In genomic region chr2:43879261-43879660, GRCh38 we compare ENCODE assay signal across 33 cellular contexts. TPM values are rescaled to one million over a fixed set of nuclear protein-coding genes. Genes with fewer than 3 reads are reported as not detected.
A peak's percentile ranks its signal among the peaks of the same experiment; 100 is the strongest.
DNase-seq lines count a peak whose midpoint lies in the region; ATAC-seq lines count a peak whose summit lies in the region.
"Had no signal": no experiment of that assay in that cellular context is flagged by ENCODE, and none has a peak within 500 bp of the region (broad histone marks: within the 10 kb centered on the region; RNA-seq: fewer than 3 reads in every experiment).

No MANE protein-coding gene starts in this region.

- H3K36me3 Mint-ChIP-seq in activated naive CD4-positive, alpha-beta T cell treated with anti-CD3 and anti-CD28 coated beads, Interleukin-2, amount 50 U/mL, for 72 hours: no peaks in the 10 kb centered on the region
- H3K36me3 Mint-ChIP-seq: activated CD4-positive, alpha-beta memory T cell treated with anti-CD3 and anti-CD28 coated beads for 36 hours had no signal

- H3K79me2 ChIP-seq in Karpas-422 (ENCODE audit: low read length): no peaks in the 10 kb centered on the region
- H3K79me2 ChIP-seq: parathyroid adenoma had no signal

- H3K27me3 ChIP-seq in Karpas-422 (ENCODE audit: low read length): no peaks in the 10 kb centered on the region
- H3K27me3 ChIP-seq: upper lobe of left lung had no signal

- ATAC-seq in activated naive CD4-positive, alpha-beta T cell treated with anti-CD3 and anti-CD28 coated beads, Interleukin-2, amount 50 U/mL, for 72 hours: no peak
- ATAC-seq in GM21528 (IDR thresholded peaks at IDR 0.05; ENCODE audit: low FRiP score, unreplicated experiment): no peak
- ATAC-seq: activated CD4-positive, CD25-positive, alpha-beta regulatory T cell treated with anti-CD3 and anti-CD28 coated beads, Interleukin-2, amount 50 U/mL, for 24 hours; body of pancreas; GM12878 had no signal

- no peak overlapping the region for H3K4me2 ChIP-seq in Karpas-422 (ENCODE audit: low read depth, low read length, poor library complexity, severe bottlenecking)

- H3K9me2 ChIP-seq in Karpas-422 (replicated peaks; ENCODE audit: insufficient read depth, low read length): no peaks in the 10 kb centered on the region

- no peaks in the 10 kb centered on the region for H3K9me3 Mint-ChIP-seq in activated naive CD4-positive, alpha-beta T cell treated with anti-CD3 and anti-CD28 coated beads, Interleukin-2, amount 50 U/mL, for 72 hours
- H3K9me3 Mint-ChIP-seq: activated CD4-positive, alpha-beta memory T cell treated with anti-CD3 and anti-CD28 coated beads for 36 hours had no signal

- no peaks in the 10 kb centered on the region for H3K36me3 ChIP-seq in Karpas-422 (ENCODE audit: insufficient read depth, low read length)
- H3K36me3 ChIP-seq: esophagus squamous epithelium, HAP-1, left ventricle myocardium inferior, upper lobe of left lung had no signal

- no peak overlapping the region for H3K9ac ChIP-seq in Karpas-422 (ENCODE audit: low read length)
- H3K9ac ChIP-seq: parathyroid adenoma had no signal

- no peaks in the 10 kb centered on the region for H3K4me1 ChIP-seq in Karpas-422 (ENCODE audit: low read length)

- no peak overlapping the region for H3K27ac ChIP-seq in Karpas-422 (ENCODE audit: low read length)
- H3K27ac ChIP-seq: 22Rv1, body of pancreas, dorsolateral prefrontal cortex, esophagus squamous epithelium, left ventricle myocardium inferior, parathyroid adenoma, upper lobe of left lung had no signal

- no peak overlapping the region for H3K4me3 ChIP-seq in Karpas-422 (ENCODE audit: low read length)
- H3K4me3 ChIP-seq: body of pancreas, dorsolateral prefrontal cortex, esophagus squamous epithelium, GM12878, HAP-1, left ventricle myocardium inferior, upper lobe of left lung had no signal

- H3K27ac Mint-ChIP-seq in activated naive CD4-positive, alpha-beta T cell treated with anti-CD3 and anti-CD28 coated beads, Interleukin-2, amount 50 U/mL, for 72 hours: no peak overlapping the region
- H3K27ac Mint-ChIP-seq: activated CD4-positive, alpha-beta memory T cell treated with anti-CD3 and anti-CD28 coated beads for 36 hours had no signal

- no peak overlapping the region for H2AFZ ChIP-seq in Karpas-422 (ENCODE audit: low read length)
- H2AFZ ChIP-seq: parathyroid adenoma had no signal

- H3K9me3 ChIP-seq in Karpas-422 (ENCODE audit: low read length): no peaks in the 10 kb centered on the region
- H3K9me3 ChIP-seq: body of pancreas, esophagus squamous epithelium, HAP-1, left ventricle myocardium inferior, upper lobe of left lung had no signal

- peak; percentile 20 for DNase-seq in DMS 273 (lab: John Stamatoyannopoulos, UW; ENCODE audit: unreplicated experiment)
- no peak for DNase-seq in DMS 273 treated with DMSO at 0.1 percent for 48 hours (lab: John Stamatoyannopoulos, UW)
- peak; percentile 15 for DNase-seq in Karpas-422
- peak; percentile 20 for DNase-seq in astrocyte of the hippocampus (ENCODE audit: low read depth, low spot score)
- DNase-seq in iris pigment epithelial cell (ENCODE audit: low read depth): peak; percentile 41
- no peak for DNase-seq in activated naive CD4-positive, alpha-beta T cell treated with anti-CD3 and anti-CD28 coated beads, Interleukin-2, amount 50 U/mL, for 72 hours (ENCODE audit: low spot score in 2 of 2)
- DNase-seq in iPS-NIHi7 (ENCODE audit: extremely low spot score): no peak
- DNase-seq: activated CD4-positive, alpha-beta memory T cell treated with anti-CD3 and anti-CD28 coated beads for 36 hours; activated naive CD4-positive, alpha-beta T cell; body of pancreas; cerebellar nuclear complex; dorsolateral prefrontal cortex; esophagus squamous epithelium; islet precursor cell; KBM-7; left ventricle myocardium inferior; mesendoderm; NCI-H1417 treated with DMSO at 0.1 percent for 48 hours; NCI-H2029 treated with DMSO at 0.1 percent for 48 hours; NCI-H226; NCI-H526 treated with DMSO at 0.1 percent for 48 hours; retina; small intestine; stimulated activated naive CD4-positive, alpha-beta T cell; T-helper 2 cell; upper lobe of left lung had no signal

- H4K20me1 ChIP-seq in Karpas-422 (ENCODE audit: insufficient read depth, low read depth, low read length): no peaks in the 10 kb centered on the region

RNA-seq across cellular contexts. Expression of gene ABCG8, which starts 40.5 kb away (rescaled TPM):
- total RNA-seq in Karpas-422 (2014; rRNA removed; shearing (Covaris generic); ENCODE audit: low replicate concordance): not detected in 2 replicates
- total RNA-seq in activated naive CD4-positive, alpha-beta T cell treated with anti-CD3 and anti-CD28 coated beads, Interleukin-2, amount 50 U/mL, for 72 hours: not detected
- total RNA-seq: activated CD4-positive, alpha-beta memory T cell treated with anti-CD3 and anti-CD28 coated beads for 36 hours; body of pancreas; esophagus squamous epithelium; GM12878; left ventricle myocardium inferior; neural crest cell had no signal

RNA-seq across cellular contexts. Expression of gene ABCG5, which starts 40.6 kb away (rescaled TPM):
- total RNA-seq in Karpas-422 (2014; rRNA removed; shearing (Covaris generic); ENCODE audit: low replicate concordance): not detected in 2 replicates
- not detected for total RNA-seq in activated naive CD4-positive, alpha-beta T cell treated with anti-CD3 and anti-CD28 coated beads, Interleukin-2, amount 50 U/mL, for 72 hours
- total RNA-seq: activated CD4-positive, alpha-beta memory T cell treated with anti-CD3 and anti-CD28 coated beads for 36 hours; body of pancreas; esophagus squamous epithelium; GM12878; left ventricle myocardium inferior; neural crest cell had no signal

Comparison
In these comparisons a context has a peak if more than half of its experiments do, and no peak if none do; other contexts are left out.
1. DNase-seq: peak in DMS 273 (single experiment), Karpas-422 (single experiment), astrocyte of the hippocampus (single experiment) and iris pigment epithelial cell (single experiment); none in DMS 273 treated with DMSO at 0.1 percent for 48 hours (single experiment), activated naive CD4-positive, alpha-beta T cell treated with anti-CD3 and anti-CD28 coated beads, Interleukin-2, amount 50 U/mL, for 72 hours (0 of 2) and iPS-NIHi7 (single experiment).